Comparison of ENCODE assay signal across 32 cellular contexts in the genomic region with DNA sequence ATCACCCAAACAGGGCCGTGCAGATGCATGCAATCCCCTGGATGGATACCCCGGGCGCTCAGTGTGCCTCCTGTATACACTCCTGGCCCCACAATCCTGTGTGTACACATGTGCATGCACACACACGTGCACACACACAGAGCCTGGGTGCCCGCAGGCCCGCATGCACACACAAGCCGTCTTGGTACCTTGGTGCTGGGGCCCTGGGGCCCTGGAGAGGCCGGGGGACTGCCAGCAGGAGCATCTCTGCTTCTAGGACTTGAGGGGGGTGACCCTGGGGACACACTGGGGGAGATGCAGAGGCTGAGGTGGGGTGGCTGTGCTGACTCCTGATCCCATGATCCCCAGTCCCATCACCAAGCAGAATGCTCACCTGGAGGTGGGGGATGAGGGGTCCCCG. TPM values are rescaled to one million over a fixed set of nuclear protein-coding genes. Genes with fewer than 3 reads are reported as not detected.
"Had no signal": no experiment of that assay in that cellular context is flagged by ENCODE, and none has a peak within 500 bp of the region (broad histone marks: within the 10 kb centered on the region; RNA-seq: fewer than 3 reads in every experiment).

No MANE protein-coding gene starts in this region.

- H3K36me3 Mint-ChIP-seq: neural progenitor cell had no signal

- H3K9ac ChIP-seq: neural progenitor cell had no signal

- H3K4me3 Mint-ChIP-seq: nephron, neural progenitor cell had no signal

- DNase-seq: dermis blood vessel endothelial cell; effector memory CD4-positive, alpha-beta T cell; esophagus squamous epithelium; foreskin melanocyte; glutamatergic neuron; heart right ventricle; hippocampal formation; kidney glomerular epithelial cell; left colon; left ventricle myocardium inferior; lower lobe of right lung; nucleus accumbens; stimulated activated CD4-positive, alpha-beta T cell treated with anti-CD3 and anti-CD28 coated beads, Interleukin-12 subunit alpha, Interleukin-12 subunit beta, amount 100 ng/mL, for 4 hours; stimulated activated CD4-positive, alpha-beta T cell treated with anti-CD3 and anti-CD28 coated beads, Interleukin-1b, Interleukin-23, amount 100 ng/mL, for 48 hours; stimulated activated CD4-positive, alpha-beta T cell treated with anti-CD3 and anti-CD28 coated beads, Interleukin-4, amount 100 ng/mL, for 1 hour; stimulated activated CD8-positive, alpha-beta memory T cell treated with anti-CD3 and anti-CD28 coated beads, Interleukin-4, amount 100 ng/mL, for 48 hours; stimulated activated naive CD4-positive, alpha-beta T cell treated with Interleukin-2 at 50 U/mL for 16 hours; uterus had no signal

- H3K27ac ChIP-seq: coronary artery, esophagus squamous epithelium, heart right ventricle, left ventricle myocardium inferior, lower lobe of right lung, neural progenitor cell, prostate gland, right atrium auricular region, thoracic aorta, tibial nerve, upper lobe of left lung, uterus had no signal

- H3K27ac Mint-ChIP-seq: nephron had no signal

- H3K9me3 Mint-ChIP-seq: nephron, neural progenitor cell had no signal

- H3K36me3 ChIP-seq: esophagus squamous epithelium, neural progenitor cell, prostate gland, right atrium auricular region, thoracic aorta, tibial nerve, uterus had no signal

- H3K4me1 Mint-ChIP-seq: nephron had no signal

- ATAC-seq: left colon, sciatic nerve had no signal

- FAIRE-seq: endothelial cell of umbilical vein, islet of Langerhans had no signal

- H3K4me1 ChIP-seq: esophagus squamous epithelium, lower lobe of right lung, neural progenitor cell, prostate gland, right atrium auricular region, tibial nerve, upper lobe of left lung, uterus had no signal

- H3K4me3 ChIP-seq: coronary artery, esophagus squamous epithelium, heart right ventricle, left ventricle myocardium inferior, lower lobe of right lung, neural progenitor cell, prostate gland, right atrium auricular region, smooth muscle cell, thoracic aorta, tibial nerve, upper lobe of left lung, uterus had no signal

- H3K9me3 ChIP-seq: esophagus squamous epithelium, heart right ventricle, left ventricle myocardium inferior, lower lobe of right lung, prostate gland, right atrium auricular region, thoracic aorta, tibial nerve, upper lobe of left lung, uterus had no signal

RNA-seq across cellular contexts. Expression of a gene that starts 19.4 kb away (rescaled TPM):
- total RNA-seq: mononuclear cell had no signal

RNA-seq across cellular contexts. Expression of a gene that starts 35.3 kb away (rescaled TPM):
- total RNA-seq: dermis blood vessel endothelial cell, mononuclear cell, osteocyte, smooth muscle cell had no signal
